14 cellular contexts compared by ENCODE assay signal in the genomic region with DNA sequence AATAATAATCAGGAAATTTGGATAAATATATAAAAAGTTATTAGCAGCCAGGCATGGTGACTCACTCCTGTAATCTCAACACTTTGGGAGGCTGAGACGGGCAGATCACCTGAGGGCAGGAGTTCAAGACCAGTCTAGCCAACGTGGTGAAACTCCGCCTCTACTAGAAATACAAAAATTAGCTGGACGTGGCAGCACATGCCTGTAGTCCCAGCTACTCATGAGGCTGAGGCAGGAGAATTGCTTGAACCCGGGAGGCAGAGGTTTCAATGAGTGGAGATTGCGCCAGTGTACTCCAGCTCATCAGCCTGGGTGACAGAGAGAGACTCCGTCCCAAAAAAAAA.
"Had no signal": no experiment of that assay in that cellular context is flagged by ENCODE, and none has a peak within 500 bp of the region (broad histone marks: within the 10 kb centered on the region; RNA-seq: fewer than 3 reads in every experiment).

No MANE protein-coding gene starts in this region.

- H3K36me3 ChIP-seq: esophagus squamous epithelium, ovary, stomach had no signal

- DNase-seq: activated B cell treated with CpG ODN at 0.5 μM for 24 hours; activated CD4-positive, alpha-beta memory T cell treated with anti-CD3 and anti-CD28 coated beads, Interleukin-2, amount 10 ng/mL, durations not matched to agents 7 days and 5 days; activated CD4-positive, alpha-beta T cell treated with anti-CD3 and anti-CD28 coated beads for 4 hours; activated CD8-positive, alpha-beta memory T cell treated with anti-CD3 and anti-CD28 coated beads, Interleukin-2, amount 10 ng/mL, durations not matched to agents 7 days and 5 days; activated naive CD4-positive, alpha-beta T cell treated with Interleukin-2 at 50 U/mL for 16 hours; anterior cingulate cortex; effector CD4-positive, alpha-beta T cell; esophagus squamous epithelium; naive thymus-derived CD8-positive, alpha-beta T cell; ovary; psoas muscle; right cardiac atrium; stomach had no signal

- H3K27ac ChIP-seq: esophagus squamous epithelium, ovary, psoas muscle, stomach had no signal

- H3K4me1 ChIP-seq: esophagus squamous epithelium, psoas muscle, stomach had no signal

- H3K4me3 ChIP-seq: esophagus squamous epithelium, ovary, psoas muscle, stomach had no signal

- H3K9me3 ChIP-seq: esophagus squamous epithelium, ovary, psoas muscle, stomach had no signal

- H3K27me3 ChIP-seq: esophagus squamous epithelium, ovary, stomach had no signal

- ATAC-seq: activated CD8-positive, alpha-beta memory T cell treated with anti-CD3 and anti-CD28 coated beads, Interleukin-2, amount 10 ng/mL, durations not matched to agents 7 days and 5 days; activated T-helper 17 cell treated with anti-CD3 and anti-CD28 coated beads, Interleukin-2, amount 50 U/mL, for 72 hours; naive thymus-derived CD8-positive, alpha-beta T cell; psoas muscle; right cardiac atrium had no signal
